1 cellular context compared by ENCODE assay signal in the genomic region with DNA sequence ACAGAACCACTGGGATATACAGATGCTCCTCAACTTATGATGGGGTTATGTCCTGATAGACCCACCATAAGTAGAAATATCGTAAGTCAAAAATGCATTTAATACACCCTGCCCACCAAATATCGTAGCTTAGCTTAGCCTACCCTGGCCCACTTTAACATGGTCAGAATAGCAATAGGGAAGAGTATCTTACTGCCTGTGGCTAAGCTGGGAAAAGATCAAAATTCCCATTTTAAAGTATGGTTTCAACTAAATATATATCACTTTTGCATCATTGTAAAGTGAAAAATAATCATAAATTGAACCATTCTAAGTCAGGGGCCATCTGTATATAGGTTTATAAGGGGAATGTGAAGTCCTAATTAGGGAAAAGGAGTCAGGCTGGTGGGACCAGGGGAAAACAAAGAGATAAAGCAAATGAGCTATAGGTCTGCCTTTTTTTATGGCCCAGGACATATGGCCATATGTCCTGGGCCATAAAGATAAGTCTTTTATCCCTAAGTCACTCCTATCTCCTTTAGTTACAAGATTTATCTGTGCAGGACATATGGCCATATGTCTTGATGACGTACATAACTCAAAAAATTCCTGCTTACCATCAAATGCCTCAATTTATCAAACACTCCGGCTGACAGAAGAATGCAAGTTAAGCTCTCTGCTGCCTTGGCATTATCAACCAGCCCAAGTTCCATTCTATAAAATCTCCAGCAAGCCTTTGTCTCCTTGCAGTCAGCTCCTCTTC.
TF ChIP-seq lines count a peak whose summit lies in the region.

No MANE protein-coding gene starts in this region.

TF ChIP-seq in K562, 482 proteins besides CTCF, POLR2A, EP300 and RAD21 (continued from another document and continues in another):
- TF ChIP-seq, protein P1, sequence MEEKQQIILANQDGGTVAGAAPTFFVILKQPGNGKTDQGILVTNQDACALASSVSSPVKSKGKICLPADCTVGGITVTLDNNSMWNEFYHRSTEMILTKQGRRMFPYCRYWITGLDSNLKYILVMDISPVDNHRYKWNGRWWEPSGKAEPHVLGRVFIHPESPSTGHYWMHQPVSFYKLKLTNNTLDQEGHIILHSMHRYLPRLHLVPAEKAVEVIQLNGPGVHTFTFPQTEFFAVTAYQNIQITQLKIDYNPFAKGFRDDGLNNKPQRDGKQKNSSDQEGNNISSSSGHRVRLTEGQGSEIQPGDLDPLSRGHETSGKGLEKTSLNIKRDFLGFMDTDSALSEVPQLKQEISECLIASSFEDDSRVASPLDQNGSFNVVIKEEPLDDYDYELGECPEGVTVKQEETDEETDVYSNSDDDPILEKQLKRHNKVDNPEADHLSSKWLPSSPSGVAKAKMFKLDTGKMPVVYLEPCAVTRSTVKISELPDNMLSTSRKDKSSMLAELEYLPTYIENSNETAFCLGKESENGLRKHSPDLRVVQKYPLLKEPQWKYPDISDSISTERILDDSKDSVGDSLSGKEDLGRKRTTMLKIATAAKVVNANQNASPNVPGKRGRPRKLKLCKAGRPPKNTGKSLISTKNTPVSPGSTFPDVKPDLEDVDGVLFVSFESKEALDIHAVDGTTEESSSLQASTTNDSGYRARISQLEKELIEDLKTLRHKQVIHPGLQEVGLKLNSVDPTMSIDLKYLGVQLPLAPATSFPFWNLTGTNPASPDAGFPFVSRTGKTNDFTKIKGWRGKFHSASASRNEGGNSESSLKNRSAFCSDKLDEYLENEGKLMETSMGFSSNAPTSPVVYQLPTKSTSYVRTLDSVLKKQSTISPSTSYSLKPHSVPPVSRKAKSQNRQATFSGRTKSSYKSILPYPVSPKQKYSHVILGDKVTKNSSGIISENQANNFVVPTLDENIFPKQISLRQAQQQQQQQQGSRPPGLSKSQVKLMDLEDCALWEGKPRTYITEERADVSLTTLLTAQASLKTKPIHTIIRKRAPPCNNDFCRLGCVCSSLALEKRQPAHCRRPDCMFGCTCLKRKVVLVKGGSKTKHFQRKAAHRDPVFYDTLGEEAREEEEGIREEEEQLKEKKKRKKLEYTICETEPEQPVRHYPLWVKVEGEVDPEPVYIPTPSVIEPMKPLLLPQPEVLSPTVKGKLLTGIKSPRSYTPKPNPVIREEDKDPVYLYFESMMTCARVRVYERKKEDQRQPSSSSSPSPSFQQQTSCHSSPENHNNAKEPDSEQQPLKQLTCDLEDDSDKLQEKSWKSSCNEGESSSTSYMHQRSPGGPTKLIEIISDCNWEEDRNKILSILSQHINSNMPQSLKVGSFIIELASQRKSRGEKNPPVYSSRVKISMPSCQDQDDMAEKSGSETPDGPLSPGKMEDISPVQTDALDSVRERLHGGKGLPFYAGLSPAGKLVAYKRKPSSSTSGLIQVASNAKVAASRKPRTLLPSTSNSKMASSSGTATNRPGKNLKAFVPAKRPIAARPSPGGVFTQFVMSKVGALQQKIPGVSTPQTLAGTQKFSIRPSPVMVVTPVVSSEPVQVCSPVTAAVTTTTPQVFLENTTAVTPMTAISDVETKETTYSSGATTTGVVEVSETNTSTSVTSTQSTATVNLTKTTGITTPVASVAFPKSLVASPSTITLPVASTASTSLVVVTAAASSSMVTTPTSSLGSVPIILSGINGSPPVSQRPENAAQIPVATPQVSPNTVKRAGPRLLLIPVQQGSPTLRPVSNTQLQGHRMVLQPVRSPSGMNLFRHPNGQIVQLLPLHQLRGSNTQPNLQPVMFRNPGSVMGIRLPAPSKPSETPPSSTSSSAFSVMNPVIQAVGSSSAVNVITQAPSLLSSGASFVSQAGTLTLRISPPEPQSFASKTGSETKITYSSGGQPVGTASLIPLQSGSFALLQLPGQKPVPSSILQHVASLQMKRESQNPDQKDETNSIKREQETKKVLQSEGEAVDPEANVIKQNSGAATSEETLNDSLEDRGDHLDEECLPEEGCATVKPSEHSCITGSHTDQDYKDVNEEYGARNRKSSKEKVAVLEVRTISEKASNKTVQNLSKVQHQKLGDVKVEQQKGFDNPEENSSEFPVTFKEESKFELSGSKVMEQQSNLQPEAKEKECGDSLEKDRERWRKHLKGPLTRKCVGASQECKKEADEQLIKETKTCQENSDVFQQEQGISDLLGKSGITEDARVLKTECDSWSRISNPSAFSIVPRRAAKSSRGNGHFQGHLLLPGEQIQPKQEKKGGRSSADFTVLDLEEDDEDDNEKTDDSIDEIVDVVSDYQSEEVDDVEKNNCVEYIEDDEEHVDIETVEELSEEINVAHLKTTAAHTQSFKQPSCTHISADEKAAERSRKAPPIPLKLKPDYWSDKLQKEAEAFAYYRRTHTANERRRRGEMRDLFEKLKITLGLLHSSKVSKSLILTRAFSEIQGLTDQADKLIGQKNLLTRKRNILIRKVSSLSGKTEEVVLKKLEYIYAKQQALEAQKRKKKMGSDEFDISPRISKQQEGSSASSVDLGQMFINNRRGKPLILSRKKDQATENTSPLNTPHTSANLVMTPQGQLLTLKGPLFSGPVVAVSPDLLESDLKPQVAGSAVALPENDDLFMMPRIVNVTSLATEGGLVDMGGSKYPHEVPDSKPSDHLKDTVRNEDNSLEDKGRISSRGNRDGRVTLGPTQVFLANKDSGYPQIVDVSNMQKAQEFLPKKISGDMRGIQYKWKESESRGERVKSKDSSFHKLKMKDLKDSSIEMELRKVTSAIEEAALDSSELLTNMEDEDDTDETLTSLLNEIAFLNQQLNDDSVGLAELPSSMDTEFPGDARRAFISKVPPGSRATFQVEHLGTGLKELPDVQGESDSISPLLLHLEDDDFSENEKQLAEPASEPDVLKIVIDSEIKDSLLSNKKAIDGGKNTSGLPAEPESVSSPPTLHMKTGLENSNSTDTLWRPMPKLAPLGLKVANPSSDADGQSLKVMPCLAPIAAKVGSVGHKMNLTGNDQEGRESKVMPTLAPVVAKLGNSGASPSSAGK (IDR thresholded peaks at IDR 0.05), result no peak
- TF ChIP-seq, protein P2, sequence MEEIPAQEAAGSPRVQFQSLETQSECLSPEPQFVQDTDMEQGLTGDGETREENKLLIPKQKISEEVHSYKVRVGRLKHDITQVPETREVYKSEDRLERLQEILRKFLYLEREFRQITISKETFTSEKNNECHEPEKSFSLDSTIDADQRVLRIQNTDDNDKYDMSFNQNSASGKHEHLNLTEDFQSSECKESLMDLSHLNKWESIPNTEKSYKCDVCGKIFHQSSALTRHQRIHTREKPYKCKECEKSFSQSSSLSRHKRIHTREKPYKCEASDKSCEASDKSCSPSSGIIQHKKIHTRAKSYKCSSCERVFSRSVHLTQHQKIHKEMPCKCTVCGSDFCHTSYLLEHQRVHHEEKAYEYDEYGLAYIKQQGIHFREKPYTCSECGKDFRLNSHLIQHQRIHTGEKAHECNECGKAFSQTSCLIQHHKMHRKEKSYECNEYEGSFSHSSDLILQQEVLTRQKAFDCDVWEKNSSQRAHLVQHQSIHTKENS (CRISPR knock-in tag; IDR thresholded peaks at IDR 0.05), result no peak
- no peak for TF ChIP-seq ZNF764 (CRISPR knock-in tag; IDR thresholded peaks at IDR 0.05; ENCODE audit: low read depth)
- peak; percentile 100 for TF ChIP-seq NCOR1 (IDR thresholded peaks at IDR 0.05)
- TF ChIP-seq, protein P3, sequence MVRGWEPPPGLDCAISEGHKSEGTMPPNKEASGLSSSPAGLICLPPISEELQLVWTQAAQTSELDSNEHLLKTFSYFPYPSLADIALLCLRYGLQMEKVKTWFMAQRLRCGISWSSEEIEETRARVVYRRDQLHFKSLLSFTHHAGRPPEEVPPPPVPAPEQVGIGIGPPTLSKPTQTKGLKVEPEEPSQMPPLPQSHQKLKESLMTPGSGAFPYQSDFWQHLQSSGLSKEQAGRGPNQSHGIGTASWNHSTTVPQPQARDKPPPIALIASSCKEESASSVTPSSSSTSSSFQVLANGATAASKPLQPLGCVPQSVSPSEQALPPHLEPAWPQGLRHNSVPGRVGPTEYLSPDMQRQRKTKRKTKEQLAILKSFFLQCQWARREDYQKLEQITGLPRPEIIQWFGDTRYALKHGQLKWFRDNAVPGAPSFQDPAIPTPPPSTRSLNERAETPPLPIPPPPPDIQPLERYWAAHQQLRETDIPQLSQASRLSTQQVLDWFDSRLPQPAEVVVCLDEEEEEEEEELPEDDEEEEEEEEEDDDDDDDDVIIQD (CRISPR knock-in tag; IDR thresholded peaks at IDR 0.05), result no peak
- TF ChIP-seq NELFE (IDR thresholded peaks at IDR 0.05; ENCODE audit: insufficient read depth, insufficient read length), result no peak
- TF ChIP-seq, protein P4, sequence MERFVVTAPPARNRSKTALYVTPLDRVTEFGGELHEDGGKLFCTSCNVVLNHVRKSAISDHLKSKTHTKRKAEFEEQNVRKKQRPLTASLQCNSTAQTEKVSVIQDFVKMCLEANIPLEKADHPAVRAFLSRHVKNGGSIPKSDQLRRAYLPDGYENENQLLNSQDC (CRISPR knock-in tag; IDR thresholded peaks at IDR 0.05), result peak; percentile 34; the same call in 1 of the 2 replicates
- TF ChIP-seq NR4A1 (CRISPR knock-in tag; IDR thresholded peaks at IDR 0.05), result no peak
- peak; percentile 91 for TF ChIP-seq NR4A1 (tag; IDR thresholded peaks at IDR 0.05)
- TF ChIP-seq, protein P5, sequence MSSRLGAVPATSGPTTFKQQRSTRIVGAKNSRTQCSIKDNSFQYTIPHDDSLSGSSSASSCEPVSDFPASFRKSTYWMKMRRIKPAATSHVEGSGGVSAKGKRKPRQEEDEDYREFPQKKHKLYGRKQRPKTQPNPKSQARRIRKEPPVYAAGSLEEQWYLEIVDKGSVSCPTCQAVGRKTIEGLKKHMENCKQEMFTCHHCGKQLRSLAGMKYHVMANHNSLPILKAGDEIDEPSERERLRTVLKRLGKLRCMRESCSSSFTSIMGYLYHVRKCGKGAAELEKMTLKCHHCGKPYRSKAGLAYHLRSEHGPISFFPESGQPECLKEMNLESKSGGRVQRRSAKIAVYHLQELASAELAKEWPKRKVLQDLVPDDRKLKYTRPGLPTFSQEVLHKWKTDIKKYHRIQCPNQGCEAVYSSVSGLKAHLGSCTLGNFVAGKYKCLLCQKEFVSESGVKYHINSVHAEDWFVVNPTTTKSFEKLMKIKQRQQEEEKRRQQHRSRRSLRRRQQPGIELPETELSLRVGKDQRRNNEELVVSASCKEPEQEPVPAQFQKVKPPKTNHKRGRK (tag; IDR thresholded peaks at IDR 0.05), result no peak
- TF ChIP-seq DPF2 (IDR thresholded peaks at IDR 0.05), result peak; percentile 100
- TF ChIP-seq, protein P6, sequence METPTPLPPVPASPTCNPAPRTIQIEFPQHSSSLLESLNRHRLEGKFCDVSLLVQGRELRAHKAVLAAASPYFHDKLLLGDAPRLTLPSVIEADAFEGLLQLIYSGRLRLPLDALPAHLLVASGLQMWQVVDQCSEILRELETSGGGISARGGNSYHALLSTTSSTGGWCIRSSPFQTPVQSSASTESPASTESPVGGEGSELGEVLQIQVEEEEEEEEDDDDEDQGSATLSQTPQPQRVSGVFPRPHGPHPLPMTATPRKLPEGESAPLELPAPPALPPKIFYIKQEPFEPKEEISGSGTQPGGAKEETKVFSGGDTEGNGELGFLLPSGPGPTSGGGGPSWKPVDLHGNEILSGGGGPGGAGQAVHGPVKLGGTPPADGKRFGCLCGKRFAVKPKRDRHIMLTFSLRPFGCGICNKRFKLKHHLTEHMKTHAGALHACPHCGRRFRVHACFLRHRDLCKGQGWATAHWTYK (CRISPR knock-in tag; IDR thresholded peaks at IDR 0.05), result peak; percentile 83; the same call in 1 of the 2 replicates
- TF ChIP-seq, protein P7, sequence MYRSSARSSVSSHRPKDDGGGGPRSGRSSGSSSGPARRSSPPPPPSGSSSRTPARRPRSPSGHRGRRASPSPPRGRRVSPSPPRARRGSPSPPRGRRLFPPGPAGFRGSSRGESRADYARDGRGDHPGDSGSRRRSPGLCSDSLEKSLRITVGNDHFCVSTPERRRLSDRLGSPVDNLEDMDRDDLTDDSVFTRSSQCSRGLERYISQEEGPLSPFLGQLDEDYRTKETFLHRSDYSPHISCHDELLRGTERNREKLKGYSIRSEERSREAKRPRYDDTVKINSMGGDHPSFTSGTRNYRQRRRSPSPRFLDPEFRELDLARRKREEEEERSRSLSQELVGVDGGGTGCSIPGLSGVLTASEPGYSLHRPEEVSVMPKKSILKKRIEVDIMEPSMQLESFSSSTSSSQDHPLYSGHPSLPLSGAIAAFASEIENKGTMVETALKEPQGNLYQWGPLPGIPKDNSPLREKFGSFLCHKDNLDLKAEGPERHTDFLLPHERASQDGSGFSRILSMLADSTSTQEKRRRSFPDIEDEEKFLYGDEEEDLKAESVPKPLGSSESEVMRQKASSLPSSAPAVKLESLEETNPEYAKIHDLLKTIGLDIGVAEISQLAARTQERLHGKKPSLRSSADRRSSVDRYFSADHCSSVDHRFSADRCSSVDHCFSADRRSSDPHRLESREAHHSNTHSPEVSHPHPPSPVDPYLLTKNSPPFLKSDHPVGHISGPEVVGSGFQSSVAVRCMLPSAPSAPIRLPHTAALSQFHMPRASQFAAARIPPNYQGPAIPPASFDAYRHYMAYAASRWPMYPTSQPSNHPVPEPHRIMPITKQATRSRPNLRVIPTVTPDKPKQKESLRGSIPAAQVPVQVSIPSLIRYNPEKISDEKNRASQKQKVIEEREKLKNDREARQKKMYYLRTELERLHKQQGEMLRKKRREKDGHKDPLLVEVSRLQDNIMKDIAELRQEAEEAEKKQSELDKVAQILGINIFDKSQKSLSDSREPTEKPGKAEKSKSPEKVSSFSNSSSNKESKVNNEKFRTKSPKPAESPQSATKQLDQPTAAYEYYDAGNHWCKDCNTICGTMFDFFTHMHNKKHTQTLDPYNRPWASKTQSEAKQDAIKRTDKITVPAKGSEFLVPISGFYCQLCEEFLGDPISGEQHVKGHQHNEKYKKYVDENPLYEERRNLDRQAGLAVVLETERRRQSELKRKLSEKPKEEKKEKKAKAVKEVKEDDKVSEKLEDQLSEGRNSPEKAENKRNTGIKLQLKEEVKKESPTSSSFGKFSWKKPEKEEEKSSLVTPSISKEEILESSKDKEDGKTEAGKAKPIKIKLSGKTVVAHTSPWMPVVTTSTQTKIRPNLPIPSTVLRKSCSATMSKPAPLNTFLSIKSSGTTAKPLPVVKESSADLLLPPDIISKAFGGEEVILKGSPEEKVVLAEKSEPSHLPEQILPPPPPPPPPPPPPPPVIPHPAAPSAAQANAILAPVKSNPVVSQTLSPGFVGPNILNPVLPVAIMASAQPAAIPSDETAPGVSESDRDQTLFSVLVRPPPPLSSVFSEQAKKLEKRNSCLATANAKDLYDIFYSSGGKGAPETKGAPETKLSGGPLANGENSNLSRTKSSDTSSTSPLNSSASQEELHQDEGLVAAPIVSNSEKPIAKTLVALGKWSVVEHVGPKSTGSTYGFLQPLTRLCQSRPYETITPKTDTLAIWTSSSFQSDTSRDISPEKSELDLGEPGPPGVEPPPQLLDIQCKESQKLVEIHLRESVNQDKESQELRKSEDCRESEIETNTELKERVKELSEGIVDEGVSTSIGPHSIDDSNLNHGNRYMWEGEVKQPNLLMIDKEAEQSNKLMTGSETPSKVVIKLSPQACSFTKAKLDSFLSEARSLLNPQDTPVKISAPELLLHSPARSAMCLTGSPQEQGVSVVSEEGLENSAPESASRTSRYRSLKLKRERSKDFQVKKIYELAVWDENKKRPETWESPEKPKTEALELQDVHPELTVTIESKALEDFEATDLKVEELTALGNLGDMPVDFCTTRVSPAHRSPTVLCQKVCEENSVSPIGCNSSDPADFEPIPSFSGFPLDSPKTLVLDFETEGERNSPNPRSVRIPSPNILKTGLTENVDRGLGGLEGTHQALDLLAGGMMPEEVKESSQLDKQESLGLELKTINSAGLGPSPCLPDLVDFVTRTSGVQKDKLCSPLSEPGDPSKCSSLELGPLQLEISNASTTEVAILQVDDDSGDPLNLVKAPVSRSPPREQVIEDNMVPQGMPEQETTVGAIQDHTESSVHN (IDR thresholded peaks at IDR 0.05; ENCODE audit: borderline replicate concordance in 1 of 2, low read depth in 1 of 2), result peak in 1 of 2 experiments; percentile 91; a peak in 3 of 4 replicates
- TF ChIP-seq HDAC1 (IDR thresholded peaks at IDR 0.05), result peak; percentile 56 to 94; a peak in 3 of 4 replicates
